In the genomic region with DNA sequence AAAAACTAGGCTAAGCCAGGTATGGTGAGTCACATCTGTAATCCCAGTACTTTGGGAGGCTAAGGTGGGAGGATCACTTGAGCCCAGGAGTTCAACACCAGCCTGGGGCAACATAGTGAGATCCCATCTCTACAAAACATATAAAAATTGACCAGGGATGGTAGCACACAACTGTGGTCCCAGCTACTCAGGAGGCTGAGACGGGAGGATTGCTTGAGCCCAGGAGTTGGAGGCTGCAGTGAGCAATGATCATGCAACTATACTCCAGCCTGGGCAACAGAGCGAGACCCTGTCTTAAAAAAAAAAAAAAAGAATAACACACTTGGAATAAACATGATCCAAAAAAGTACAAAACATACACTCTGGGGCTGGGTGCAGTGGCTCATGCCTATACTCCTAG, we compare ENCODE assay signal across 7 cellular contexts. TPM values are rescaled to one million over a fixed set of nuclear protein-coding genes. Genes with fewer than 3 reads are reported as not detected.
"Had no signal": no experiment of that assay in that cellular context is flagged by ENCODE, and none has a peak within 500 bp of the region (broad histone marks: within the 10 kb centered on the region; RNA-seq: fewer than 3 reads in every experiment).

No MANE protein-coding gene starts in this region.

RNA-seq across cellular contexts. Expression of a gene that starts 1.3 kb away (rescaled TPM):
- total RNA-seq: OCI-LY7 had no signal

RNA-seq across cellular contexts. Expression of a gene that starts 26.3 kb away (rescaled TPM):
- total RNA-seq: OCI-LY7 had no signal

RNA-seq across cellular contexts. Expression of a gene that starts 28.9 kb away (rescaled TPM):
- total RNA-seq: LHCN-M2, MCF 10A, NCI-H460, OCI-LY7, Peyer's patch, Right ventricle myocardium superior, SJSA1 had no signal

RNA-seq across cellular contexts. Expression of a gene that starts 56.7 kb away (rescaled TPM):
- total RNA-seq: LHCN-M2, MCF 10A, NCI-H460, OCI-LY7, Right ventricle myocardium superior had no signal
